In genomic region chr14:73825551-73826188, GRCh38 we compare ENCODE assay signal across 8 cellular contexts. TPM values are rescaled to one million over a fixed set of nuclear protein-coding genes. Genes with fewer than 3 reads are reported as not detected.
A peak's percentile ranks its signal among the peaks of the same experiment; 100 is the strongest.
DNase-seq lines count a peak whose midpoint lies in the region; ATAC-seq and TF ChIP-seq lines count a peak whose summit lies in the region.

No MANE protein-coding gene starts in this region.

- no peak overlapping the region for H3K4me3 Mint-ChIP-seq in activated CD4-positive, alpha-beta T cell treated with anti-CD3 and anti-CD28 coated beads, Interleukin-2, amount 10 ng/mL, durations not matched to agents 7 days and 5 days

- H3K27ac ChIP-seq in coronary artery: no peak overlapping the region

- no peak overlapping the region for H3K27ac Mint-ChIP-seq in activated CD4-positive, alpha-beta T cell treated with anti-CD3 and anti-CD28 coated beads, Interleukin-2, amount 10 ng/mL, durations not matched to agents 7 days and 5 days

- H3K27me3 Mint-ChIP-seq in activated CD4-positive, alpha-beta T cell treated with anti-CD3 and anti-CD28 coated beads, Interleukin-2, amount 10 ng/mL, durations not matched to agents 7 days and 5 days: peaks cover 5% of the 10 kb centered on the region

- TF ChIP-seq CTCF in coronary artery (IDR thresholded peaks at IDR 0.05): peak; percentile 80
- TF ChIP-seq CTCF in lower leg skin (IDR thresholded peaks at IDR 0.05): peak in 1 of 3 donors; percentile 66

- peaks cover 18% of the 10 kb centered on the region for H3K4me1 Mint-ChIP-seq in activated CD4-positive, alpha-beta T cell treated with anti-CD3 and anti-CD28 coated beads, Interleukin-2, amount 10 ng/mL, durations not matched to agents 7 days and 5 days

- WGBS in lower leg skin, 2 donors: 8 to 11% methylated on average over 7 of the region's 7 CpGs

- no peak for TF ChIP-seq POLR2A in lower leg skin (IDR thresholded peaks at IDR 0.05)

- ATAC-seq in HG03097 (IDR thresholded peaks at IDR 0.05; ENCODE audit: low FRiP score, unreplicated experiment) (peak; percentile 54), HG02981 (IDR thresholded peaks at IDR 0.05; ENCODE audit: unreplicated experiment) (no peak)

- DNase-seq in EH (ENCODE audit: low read depth): peak; percentile 84
- peak; percentile 9 to 85 for DNase-seq in NCI-H526 (lab: John Stamatoyannopoulos, UW)
- peak; percentile 83 for DNase-seq in activated CD4-positive, alpha-beta T cell treated with anti-CD3 and anti-CD28 coated beads, Interleukin-2, amount 10 ng/mL, durations not matched to agents 7 days and 5 days
- DNase-seq in coronary artery (ENCODE audit: low spot score): peak; percentile 89
- DNase-seq in lower leg skin (ENCODE audit: low spot score in 2 of 2): peak; percentile 88 to 98
- DNase-seq in stimulated activated CD4-positive, alpha-beta T cell treated with anti-CD3 and anti-CD28 coated beads, TNF-alpha, amount 100 ng/mL, for 24 hours (ENCODE audit: low read depth in 3 of 3): peak; percentile 64 to 83 (median 65)

- intact Hi-C loops in lower leg skin (cut with DNase I; ENCODE audit: low total_unique reads): loop anchor here (5.0 kb wide), 1 partner anchor 98 kb away; no protein-coding TSS in a partner anchor

- H3K9me3 Mint-ChIP-seq in activated CD4-positive, alpha-beta T cell treated with anti-CD3 and anti-CD28 coated beads, Interleukin-2, amount 10 ng/mL, durations not matched to agents 7 days and 5 days: no peaks in the 10 kb centered on the region

- CTCF ChIA-PET in activated CD4-positive, alpha-beta T cell treated with anti-CD3 and anti-CD28 coated beads, Interleukin-2, amount 10 ng/mL, durations not matched to agents 7 days and 5 days (lab: Charles Lee): interaction anchor here (1.0 to 9.5 kb wide), 10 partner anchors 8 to 101 kb away, joined by 3 to 43 read pairs (median 4); no protein-coding TSS in a partner anchor

- H3K36me3 Mint-ChIP-seq in activated CD4-positive, alpha-beta T cell treated with anti-CD3 and anti-CD28 coated beads, Interleukin-2, amount 10 ng/mL, durations not matched to agents 7 days and 5 days (ENCODE audit: low read depth): peaks cover 3% of the 10 kb centered on the region

- H3K4me3 ChIP-seq in coronary artery: no peak overlapping the region
- no peak overlapping the region for H3K4me3 ChIP-seq in lower leg skin (ENCODE audit: low read depth, poor library complexity, severe bottlenecking)

- POLR2A ChIA-PET in activated CD4-positive, alpha-beta T cell treated with anti-CD3 and anti-CD28 coated beads, Interleukin-2, amount 10 ng/mL, durations not matched to agents 7 days and 5 days (lab: Charles Lee): no interaction called here

RNA-seq across cellular contexts. Expression of gene PTGR2, which starts 26.0 kb away (rescaled TPM):
- 1 to 10 TPM; 2.1 to 2.2 TPM for total RNA-seq in activated CD4-positive, alpha-beta T cell treated with anti-CD3 and anti-CD28 coated beads, Interleukin-2, amount 10 ng/mL, durations not matched to agents 7 days and 5 days
- total RNA-seq in lower leg skin: 10 to 100 TPM in 1 of 4 donors, 1 to 10 TPM in 3; 4.2 to 13.5 (median 8.3) TPM
